1 cellular context compared by ENCODE assay signal in genomic region chr19:17601683-17602082, GRCh38.
TF ChIP-seq lines count a peak whose summit lies in the region.

No MANE protein-coding gene starts in this region.

TF ChIP-seq in HepG2, 621 proteins besides CTCF, POLR2A, EP300 and RAD21 (continued from another document):
- TF ChIP-seq ZNF577 (CRISPR knock-in tag; IDR thresholded peaks at IDR 0.05; ENCODE audit: borderline replicate concordance, low read depth) = no peak
- TF ChIP-seq REST (IDR thresholded peaks at IDR 0.05; ENCODE audit: borderline replicate concordance in 1 of 2, low read depth in 1 of 2, low read length in 2 of 2) = no peak
- no peak for TF ChIP-seq ZFP36L2 (CRISPR knock-in tag; IDR thresholded peaks at IDR 0.05)
- no peak for TF ChIP-seq ZNF549 (CRISPR knock-in tag; IDR thresholded peaks at IDR 0.05)
- no peak for TF ChIP-seq ZNF781 (CRISPR knock-in tag; IDR thresholded peaks at IDR 0.05; ENCODE audit: borderline replicate concordance, not compliant biosample characterization)
